ENCODE assay signal across 8 cellular contexts in genomic region chr19:47226426-47227346, GRCh38.
DNase-seq lines count a peak whose midpoint lies in the region; ATAC-seq and TF ChIP-seq lines count a peak whose summit lies in the region.

No MANE protein-coding gene starts in this region.

- peaks cover 5% of the 10 kb centered on the region for H3K36me3 Mint-ChIP-seq in nephron (ENCODE audit: low read depth)

- peak; percentile 13 for ATAC-seq in HG02678 (IDR thresholded peaks at IDR 0.05; ENCODE audit: unreplicated experiment)

- peaks cover 11% of the 10 kb centered on the region for H3K4me1 Mint-ChIP-seq in nephron

- DNase-seq in stimulated activated CD4-positive, alpha-beta T cell treated with anti-CD3 and anti-CD28 coated beads, Interleukin-1b, Interleukin-23, amount 100 ng/mL, for 48 hours = peak; percentile 58
- DNase-seq in stimulated activated CD4-positive, alpha-beta T cell treated with anti-CD3 and anti-CD28 coated beads, Interleukin-12 subunit alpha, Interleukin-12 subunit beta, amount 100 ng/mL, for 4 hours = no peak
- DNase-seq in NCI-H226 (peak; percentile 81), fibroblast of peridontal ligament (ENCODE audit: extremely low read depth) (peak; percentile 71), iPS-NIHi11 (ENCODE audit: low spot score) (no peak)
- DNase-seq in activated CD8-positive, alpha-beta memory T cell treated with anti-CD3 and anti-CD28 coated beads, Interleukin-2, amount 50 U/mL, for 4 hours = peak; percentile 34

- H3K4me3 Mint-ChIP-seq in nephron = peak overlapping the region; percentile 79 to 86 (median 85)

- H3K27ac Mint-ChIP-seq in nephron = peak overlapping the region in 2 of 3 experiments; percentile 77 to 92

- H3K27me3 Mint-ChIP-seq in nephron (ENCODE audit: low read depth) = peaks cover 5% of the 10 kb centered on the region

- TF ChIP-seq CTCF in nephron (IDR thresholded peaks at IDR 0.05; ENCODE audit: unreplicated experiment in 3 of 3) = no peak

- H3K9me3 Mint-ChIP-seq in nephron = no peaks in the 10 kb centered on the region

Comparison
In these comparisons a context has a peak if more than half of its experiments do, and no peak if none do; other contexts are left out.
1. DNase-seq: peak in stimulated activated CD4-positive, alpha-beta T cell treated with anti-CD3 and anti-CD28 coated beads, Interleukin-1b, Interleukin-23, amount 100 ng/mL, for 48 hours (single experiment), NCI-H226 (single experiment), activated CD8-positive, alpha-beta memory T cell treated with anti-CD3 and anti-CD28 coated beads, Interleukin-2, amount 50 U/mL, for 4 hours (single experiment) and fibroblast of peridontal ligament (single experiment); none in stimulated activated CD4-positive, alpha-beta T cell treated with anti-CD3 and anti-CD28 coated beads, Interleukin-12 subunit alpha, Interleukin-12 subunit beta, amount 100 ng/mL, for 4 hours (single experiment) and iPS-NIHi11 (single experiment).